Comparison of ENCODE assay signal across 8 cellular contexts in genomic region chr16:10509534-10510025, GRCh38.
A peak's percentile ranks its signal among the peaks of the same experiment; 100 is the strongest.
DNase-seq lines count a peak whose midpoint lies in the region; ATAC-seq and TF ChIP-seq lines count a peak whose summit lies in the region.

No MANE protein-coding gene starts in this region.

- H3K36me3 Mint-ChIP-seq in GM23338 (ENCODE audit: low read depth) (peaks cover 14% of the 10 kb centered on the region), osteocyte (ENCODE audit: unreplicated experiment) (no peaks in the 10 kb centered on the region)

- H3K9me2 ChIP-seq in DOHH2 (replicated peaks; ENCODE audit: control insufficient read depth, low read length) (no peaks in the 10 kb centered on the region), GM23338 (ENCODE audit: insufficient read depth) (no peaks in the 10 kb centered on the region; the same call in 1 of the 2 replicates), Loucy (replicated peaks; ENCODE audit: low read depth, low read length) (no peaks in the 10 kb centered on the region)

- H3K27me3 ChIP-seq in DOHH2 (ENCODE audit: control insufficient read depth, low read length) (no peaks in the 10 kb centered on the region), GM23338 (ENCODE audit: insufficient read depth) (no peaks in the 10 kb centered on the region), Loucy (ENCODE audit: insufficient read depth, low read length, poor library complexity, severe bottlenecking) (no peaks in the 10 kb centered on the region), foreskin keratinocyte (no peaks in the 10 kb centered on the region)

- H3F3A ChIP-seq in DOHH2 (ENCODE audit: control insufficient read depth, insufficient read depth) (no peaks in the 10 kb centered on the region), GM23338 (replicated peaks; ENCODE audit: low read depth) (no peaks in the 10 kb centered on the region), Loucy (ENCODE audit: low read depth) (no peaks in the 10 kb centered on the region)

- ATAC-seq in GM23338 (peak; percentile 97), foreskin keratinocyte (peak; percentile 88)

- no peak overlapping the region for H3K4me3 Mint-ChIP-seq in GM23338
- no peak overlapping the region for H3K4me3 Mint-ChIP-seq in osteocyte (ENCODE audit: unreplicated experiment)

- H3K9me3 Mint-ChIP-seq in GM23338 (peaks cover 15% of the 10 kb centered on the region), osteocyte (ENCODE audit: unreplicated experiment) (no peaks in the 10 kb centered on the region)

- no peak overlapping the region for H2AFZ ChIP-seq in GM23338
- H2AFZ ChIP-seq in Loucy (ENCODE audit: low read length), result no peak overlapping the region

- no peak overlapping the region for H3K27ac Mint-ChIP-seq in GM23338
- H3K27ac Mint-ChIP-seq in osteocyte (ENCODE audit: unreplicated experiment), result no peak overlapping the region

- H3K36me3 ChIP-seq in DOHH2 (ENCODE audit: control insufficient read depth, low read length), result no peaks in the 10 kb centered on the region
- no peaks in the 10 kb centered on the region for H3K36me3 ChIP-seq in GM23338 (ENCODE audit: insufficient read depth)
- H3K36me3 ChIP-seq in Loucy (ENCODE audit: insufficient read depth, low read length), result no peaks in the 10 kb centered on the region

- H3K9ac ChIP-seq in Loucy (ENCODE audit: low read depth, low read length, poor library complexity, severe bottlenecking), result no peak overlapping the region

- no peaks in the 10 kb centered on the region for H3K9me3 ChIP-seq in DOHH2 (ENCODE audit: control insufficient read depth, insufficient read depth, low read length)
- no peaks in the 10 kb centered on the region for H3K9me3 ChIP-seq in Loucy (ENCODE audit: insufficient read depth, low read depth, low read length)

- H3K4me2 ChIP-seq in DOHH2 (ENCODE audit: low read length), result peak overlapping the region; percentile 60
- H3K4me2 ChIP-seq in GM23338, result no peak overlapping the region
- H3K4me2 ChIP-seq in Loucy (ENCODE audit: low read depth, low read length, poor library complexity, severe bottlenecking), result no peak overlapping the region

- H3K27ac ChIP-seq in DOHH2 (ENCODE audit: low read depth, low read length), result no peak overlapping the region
- H3K27ac ChIP-seq in GM23338 (ENCODE audit: low read depth), result no peak overlapping the region
- no peak overlapping the region for H3K27ac ChIP-seq in foreskin keratinocyte

- H3K4me1 Mint-ChIP-seq in GM23338 (peaks cover 9% of the 10 kb centered on the region; the same call in 1 of the 3 replicates), osteocyte (ENCODE audit: unreplicated experiment) (peaks cover 2% of the 10 kb centered on the region)

- peaks cover 46% of the 10 kb centered on the region for H3K4me1 ChIP-seq in DOHH2 (ENCODE audit: control insufficient read depth, low read length)
- peaks cover 6% of the 10 kb centered on the region; the same call in 1 of the 2 replicates for H3K4me1 ChIP-seq in GM23338 (ENCODE audit: insufficient read depth)
- no peaks in the 10 kb centered on the region for H3K4me1 ChIP-seq in Loucy (ENCODE audit: insufficient read depth, low read length, poor library complexity, severe bottlenecking)
- H3K4me1 ChIP-seq in foreskin keratinocyte, result no peaks in the 10 kb centered on the region

- DNase-seq in GM23338 (ENCODE audit: low spot score) (peak; percentile 92), SIG-M5 (lab: John Stamatoyannopoulos, UW) (peak; percentile 11), foreskin keratinocyte (peak in 1 of 2 donors; percentile 56), osteocyte (ENCODE audit: extremely low spot score, unreplicated experiment) (no peak), ureter (ENCODE audit: low spot score) (peak; percentile 74)
- peak; percentile 17 for DNase-seq in activated T-helper 9 cell treated with anti-CD3 and anti-CD28 coated beads, Interleukin-2, amount 50 U/mL, for 16 hours (ENCODE audit: low read depth)

- H3K79me2 ChIP-seq in DOHH2 (ENCODE audit: control insufficient read depth, low read length) (no peaks in the 10 kb centered on the region), GM23338 (replicated peaks; ENCODE audit: insufficient read depth) (no peaks in the 10 kb centered on the region), Loucy (ENCODE audit: insufficient read depth, low read length) (no peaks in the 10 kb centered on the region)

- peak; percentile 91 for TF ChIP-seq CTCF in DOHH2 (IDR thresholded peaks at IDR 0.05; ENCODE audit: low read depth, low read length, poor library complexity, severe bottlenecking)
- TF ChIP-seq CTCF in GM23338 (conservative IDR thresholded peaks at IDR 0.05; ENCODE audit: low read depth in 2 of 2), result peak; percentile 85 to 96
- peak; percentile 60 for TF ChIP-seq CTCF in Loucy (conservative IDR thresholded peaks at IDR 0.05; ENCODE audit: low read length)
- peak; percentile 89 for TF ChIP-seq CTCF in foreskin keratinocyte (conservative IDR thresholded peaks at IDR 0.05)
- TF ChIP-seq CTCF in osteocyte (IDR thresholded peaks at IDR 0.05), result peak; percentile 91

- H4K20me1 ChIP-seq in DOHH2 (ENCODE audit: control insufficient read depth, insufficient read depth, low read depth, low read length), result no peaks in the 10 kb centered on the region
- H4K20me1 ChIP-seq in GM23338 (replicated peaks; ENCODE audit: insufficient read depth), result no peaks in the 10 kb centered on the region
- no peaks in the 10 kb centered on the region for H4K20me1 ChIP-seq in Loucy (ENCODE audit: insufficient read depth, low read length, poor library complexity, severe bottlenecking)

- H3K27me3 Mint-ChIP-seq in GM23338 (ENCODE audit: insufficient read depth, low read depth, poor library complexity) (no peaks in the 10 kb centered on the region), osteocyte (ENCODE audit: unreplicated experiment) (peaks cover 14% of the 10 kb centered on the region)

- peak overlapping the region; percentile 23; the same call in 1 of the 2 replicates for H3K4me3 ChIP-seq in DOHH2 (ENCODE audit: low read length)
- H3K4me3 ChIP-seq in GM23338, result no peak overlapping the region
- H3K4me3 ChIP-seq in Loucy (ENCODE audit: low read length, poor library complexity, severe bottlenecking), result no peak overlapping the region

TF ChIP-seq in GM23338, 12 proteins besides CTCF, POLR2A, EP300 and RAD21:
- no peak for TF ChIP-seq POLR2AphosphoS5 (IDR thresholded peaks at IDR 0.05; ENCODE audit: low read depth)
- no peak for TF ChIP-seq STAT1 (IDR thresholded peaks at IDR 0.05; ENCODE audit: unreplicated experiment)
- no peak for TF ChIP-seq ZNF462 (CRISPR knock-in tag; IDR thresholded peaks at IDR 0.05)
